ENCODE assay signal across 2 cellular contexts in genomic region chr12:56261503-56262230, GRCh38.
TF ChIP-seq lines count a peak whose summit lies in the region.

No MANE protein-coding gene starts in this region.

TF ChIP-seq in HEK293, 187 proteins besides CTCF, POLR2A, EP300 and RAD21:
- TF ChIP-seq ZNF585B (tag by site-specific recombination; IDR thresholded peaks at IDR 0.05) (no peak), GLIS1 (tag by site-specific recombination; IDR thresholded peaks at IDR 0.05) (no peak), ZNF776 (tag by site-specific recombination; IDR thresholded peaks at IDR 0.05; ENCODE audit: borderline replicate concordance) (no peak), ZNF280D (tag by site-specific recombination; IDR thresholded peaks at IDR 0.05) (no peak), MYNN (tag by site-specific recombination; IDR thresholded peaks at IDR 0.05; ENCODE audit: borderline replicate concordance) (no peak), EGR2 (tag by site-specific recombination; IDR thresholded peaks at IDR 0.05; ENCODE audit: low read depth) (no peak), ZNF366 (tag by site-specific recombination; conservative IDR thresholded peaks at IDR 0.05) (0 out of 2 replicates have a peak, but pooled peaks have one; percentile 14), ZNF791 (tag by site-specific recombination; IDR thresholded peaks at IDR 0.05) (no peak)

TF ChIP-seq in SK-N-SH, 30 proteins besides CTCF, POLR2A, EP300 and RAD21:
- TF ChIP-seq CHD2 (IDR thresholded peaks at IDR 0.05; ENCODE audit: low read length, partially characterized antibody) (no peak), PBX3 (IDR thresholded peaks at IDR 0.05) (peak; percentile 21; the same call in 1 of the 2 replicates), TCF12 (IDR thresholded peaks at IDR 0.05) (peak; percentile 78), IRF3 (IDR thresholded peaks at IDR 0.05; ENCODE audit: low read depth, low read length) (no peak), EZH2phosphoT487 (IDR thresholded peaks at IDR 0.05; ENCODE audit: borderline replicate concordance, low read depth) (no peak), RFX5 (IDR thresholded peaks at IDR 0.05; ENCODE audit: low read length) (no peak), JUND (IDR thresholded peaks at IDR 0.05) (peak; percentile 42; the same call in 1 of the 2 replicates), POLR2AphosphoS5 (IDR thresholded peaks at IDR 0.05; ENCODE audit: low read depth, low read length) (no peak), USF1 (IDR thresholded peaks at IDR 0.05; ENCODE audit: borderline replicate concordance, low read depth) (peak; percentile 71), SIN3A (IDR thresholded peaks at IDR 0.05; ENCODE audit: borderline replicate concordance, low read depth, low read length) (no peak), MXI1 (IDR thresholded peaks at IDR 0.05; ENCODE audit: low read depth, low read length) (no peak), SMC3 (IDR thresholded peaks at IDR 0.05; ENCODE audit: low read depth, low read length) (no peak), REST (IDR thresholded peaks at IDR 0.05; ENCODE audit: low read depth, low read length) (no peak), RXRA (IDR thresholded peaks at IDR 0.05; ENCODE audit: borderline replicate concordance, low read depth) (peak; percentile 26; the same call in 1 of the 2 replicates), ZBTB33 (IDR thresholded peaks at IDR 0.05; ENCODE audit: borderline replicate concordance, low read depth) (no peak), TEAD4 (IDR thresholded peaks at IDR 0.05; ENCODE audit: borderline replicate concordance, insufficient read depth) (peak; percentile 35; the same call in 1 of the 2 replicates), GABPA (IDR thresholded peaks at IDR 0.05; ENCODE audit: low read depth) (no peak), TAF1 (IDR thresholded peaks at IDR 0.05; ENCODE audit: borderline replicate concordance, low read depth, low read length) (no peak), FOXJ3 (CRISPR knock-in tag; IDR thresholded peaks at IDR 0.05) (no peak), FOSL2 (IDR thresholded peaks at IDR 0.05; ENCODE audit: borderline replicate concordance, low read depth) (peak; percentile 65), YY1 (IDR thresholded peaks at IDR 0.05; ENCODE audit: low read depth) (no peak)
TF ChIP-seq in SK-N-SH: peak in this region for 7.
